ENCODE assay signal across 35 cellular contexts in genomic region chr3:43549626-43550025, GRCh38.
"Had no signal": no experiment of that assay in that cellular context is flagged by ENCODE, and none has a peak within 500 bp of the region (broad histone marks: within the 10 kb centered on the region; RNA-seq: fewer than 3 reads in every experiment).

No MANE protein-coding gene starts in this region.

- H3K27ac Mint-ChIP-seq: activated CD4-positive, alpha-beta memory T cell treated with anti-CD3 and anti-CD28 coated beads, Interleukin-2, amount 10 ng/mL, durations not matched to agents 7 days and 5 days; activated CD8-positive, alpha-beta memory T cell treated with anti-CD3 and anti-CD28 coated beads, Interleukin-2, amount 10 ng/mL, durations not matched to agents 7 days and 5 days; activated naive CD4-positive, alpha-beta T cell treated with anti-CD3 and anti-CD28 coated beads, Interleukin-2, amount 10 ng/mL, durations not matched to agents 7 days and 5 days; activated naive CD8-positive, alpha-beta T cell; activated naive CD8-positive, alpha-beta T cell treated with anti-CD3 and anti-CD28 coated beads, Interleukin-2, amount 50 U/mL, for 24 hours had no signal

- H3K27ac ChIP-seq: cardiac muscle cell, WERI-Rb-1 had no signal

- H3K9me3 ChIP-seq: MG63 had no signal

- H3K4me3 Mint-ChIP-seq: activated CD4-positive, alpha-beta memory T cell treated with anti-CD3 and anti-CD28 coated beads, Interleukin-2, amount 10 ng/mL, durations not matched to agents 7 days and 5 days; activated CD8-positive, alpha-beta memory T cell treated with anti-CD3 and anti-CD28 coated beads, Interleukin-2, amount 10 ng/mL, durations not matched to agents 7 days and 5 days; activated naive CD4-positive, alpha-beta T cell treated with anti-CD3 and anti-CD28 coated beads, Interleukin-2, amount 10 ng/mL, durations not matched to agents 7 days and 5 days; activated naive CD8-positive, alpha-beta T cell; activated naive CD8-positive, alpha-beta T cell treated with anti-CD3 and anti-CD28 coated beads, Interleukin-2, amount 50 U/mL, for 24 hours; central memory CD8-positive, alpha-beta T cell had no signal

- H3K27me3 Mint-ChIP-seq: activated CD4-positive, alpha-beta memory T cell treated with anti-CD3 and anti-CD28 coated beads, Interleukin-2, amount 10 ng/mL, durations not matched to agents 7 days and 5 days; activated CD8-positive, alpha-beta memory T cell treated with anti-CD3 and anti-CD28 coated beads, Interleukin-2, amount 10 ng/mL, durations not matched to agents 7 days and 5 days; activated naive CD4-positive, alpha-beta T cell treated with anti-CD3 and anti-CD28 coated beads, Interleukin-2, amount 10 ng/mL, durations not matched to agents 7 days and 5 days; activated naive CD8-positive, alpha-beta T cell; activated naive CD8-positive, alpha-beta T cell treated with anti-CD3 and anti-CD28 coated beads, Interleukin-2, amount 50 U/mL, for 24 hours; central memory CD8-positive, alpha-beta T cell had no signal

- H3K27me3 ChIP-seq: cardiac muscle cell, MG63 had no signal

- H3K4me3 ChIP-seq: cardiac muscle cell, MG63 had no signal

- H3K9me3 Mint-ChIP-seq: activated CD4-positive, alpha-beta memory T cell treated with anti-CD3 and anti-CD28 coated beads, Interleukin-2, amount 10 ng/mL, durations not matched to agents 7 days and 5 days; activated naive CD4-positive, alpha-beta T cell treated with anti-CD3 and anti-CD28 coated beads, Interleukin-2, amount 10 ng/mL, durations not matched to agents 7 days and 5 days; activated naive CD8-positive, alpha-beta T cell treated with anti-CD3 and anti-CD28 coated beads, Interleukin-2, amount 50 U/mL, for 24 hours; central memory CD8-positive, alpha-beta T cell had no signal

- ATAC-seq: activated CD8-positive, alpha-beta memory T cell treated with anti-CD3 and anti-CD28 coated beads, Interleukin-2, amount 10 ng/mL, durations not matched to agents 7 days and 5 days; activated naive CD8-positive, alpha-beta T cell treated with anti-CD3 and anti-CD28 coated beads, Interleukin-2, amount 50 U/mL, for 24 hours had no signal

- H3K36me3 ChIP-seq: MG63, WERI-Rb-1 had no signal

- DNase-seq: activated CD4-positive, alpha-beta memory T cell treated with anti-CD3 and anti-CD28 coated beads, Interleukin-2, amount 10 ng/mL, durations not matched to agents 7 days and 5 days; activated CD4-positive, alpha-beta T cell treated with anti-CD3 and anti-CD28 coated beads for 1 hour; activated CD4-positive, alpha-beta T cell treated with anti-CD3 and anti-CD28 coated beads for 48 hours; activated CD4-positive, CD25-positive, alpha-beta regulatory T cell; activated CD8-positive, alpha-beta memory T cell treated with anti-CD3 and anti-CD28 coated beads for 24 hours; activated CD8-positive, alpha-beta memory T cell treated with anti-CD3 and anti-CD28 coated beads, Interleukin-2, amount 10 ng/mL, durations not matched to agents 7 days and 5 days; activated CD8-positive, alpha-beta memory T cell treated with anti-CD3 and anti-CD28 coated beads, Interleukin-2, amount 50 U/mL, for 48 hours; activated effector memory CD4-positive, alpha-beta T cell treated with Interleukin-2 at 50 U/mL for 16 hours; activated naive CD4-positive, alpha-beta T cell treated with anti-CD3 and anti-CD28 coated beads, Interleukin-2, amount 10 ng/mL, durations not matched to agents 7 days and 5 days; activated naive CD8-positive, alpha-beta T cell treated with anti-CD3 and anti-CD28 coated beads, Interleukin-2, amount 50 U/mL, for 24 hours; activated T-cell treated with anti-CD3 and anti-CD28 coated beads, Interleukin-2, amount 50 U/mL, for 48 hours; amniotic stem cell; aorta; Karpas-422; MG63; NCI-H1048; NCI-H1105 treated with DMSO at 0.1 percent for 48 hours; NCI-H1436 treated with DMSO at 0.1 percent for 48 hours; NCI-H1694 treated with DMSO at 0.1 percent for 48 hours; NCI-H2029; NCI-H2107; NCI-H2171; NCI-H510A; NCI-H526; NCI-H748 treated with DMSO at 0.1 percent for 48 hours; NK-92 treated with Interleukin-12 subunit alpha and Interleukin-12 subunit beta, amount 100 ng/mL, for 24 hours; Right ventricle myocardium superior; SW 1271; T-helper 1 cell; T-helper 2 cell; T-helper 9 cell had no signal

- H3K4me1 Mint-ChIP-seq: activated naive CD4-positive, alpha-beta T cell treated with anti-CD3 and anti-CD28 coated beads, Interleukin-2, amount 10 ng/mL, durations not matched to agents 7 days and 5 days; activated naive CD8-positive, alpha-beta T cell treated with anti-CD3 and anti-CD28 coated beads, Interleukin-2, amount 50 U/mL, for 24 hours; central memory CD8-positive, alpha-beta T cell had no signal
